14 cellular contexts compared by ENCODE assay signal in the genomic region with DNA sequence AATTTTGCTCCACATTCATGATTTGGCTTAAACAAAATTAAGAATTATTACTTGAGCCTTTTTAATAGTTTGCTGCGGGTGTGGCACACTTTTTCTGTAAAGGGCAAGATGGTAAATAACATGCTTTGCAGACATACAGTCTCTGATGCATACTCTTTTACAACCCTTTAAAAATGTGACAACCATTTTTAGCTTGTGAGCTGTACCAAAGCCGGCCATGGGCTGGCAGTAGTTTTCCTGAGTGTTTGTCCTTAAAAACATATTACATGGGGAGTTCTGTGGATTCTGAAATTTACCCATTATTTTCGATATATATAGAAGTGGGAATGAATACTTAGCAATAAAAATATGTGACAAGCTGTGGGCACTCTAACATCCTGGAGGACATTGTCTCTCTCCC.
DNase-seq lines count a peak whose midpoint lies in the region; ATAC-seq and TF ChIP-seq lines count a peak whose summit lies in the region.
"Had no signal": no experiment of that assay in that cellular context is flagged by ENCODE, and none has a peak within 500 bp of the region (broad histone marks: within the 10 kb centered on the region; RNA-seq: fewer than 3 reads in every experiment).

No MANE protein-coding gene starts in this region.

- peaks cover 37% of the 10 kb centered on the region for H3K4me1 Mint-ChIP-seq in WTC11

- DNase-seq in GM23248 = peak; percentile 67
- no peak for DNase-seq in WTC11 (ENCODE audit: low spot score)
- DNase-seq in left colon = no peak
- no peak for DNase-seq in gastrocnemius medialis
- no peak for DNase-seq in NCI-H526 (lab: John Stamatoyannopoulos, UW)
- no peak for DNase-seq in SJCRH30
- no peak for DNase-seq in DMS114 treated with DMSO at 0.1 percent for 48 hours (lab: John Stamatoyannopoulos, UW; ENCODE audit: unreplicated experiment)
- DNase-seq: activated T-cell treated with anti-CD3 and anti-CD28 coated beads, Interleukin-2, amount 50 U/mL, for 1 hour; NCI-H1048; NCI-H510A treated with DMSO at 0.1 percent for 48 hours; SHP77; stimulated activated CD4-positive, alpha-beta T cell treated with anti-CD3 and anti-CD28 coated beads, Interleukin-1b, Interleukin-23, amount 100 ng/mL, for 48 hours had no signal

- TF ChIP-seq POLR2A in gastrocnemius medialis (IDR thresholded peaks at IDR 0.05) = no peak

- H3K27ac ChIP-seq in GM23248 (peak overlapping the region; percentile 96), gastrocnemius medialis (peak overlapping the region in 3 of 4 donors; percentile 6 to 60 (median 32)), SJCRH30 (no peak overlapping the region)

- no peaks in the 10 kb centered on the region for H3K27me3 Mint-ChIP-seq in WTC11 (ENCODE audit: low read depth)

- in situ Hi-C loops in GM23248 (cut with MboI) (no loop called here), gastrocnemius medialis (cut with MboI; ENCODE audit: low sequenced_read_pairs in 4 of 4) (no loop called here)

- peak overlapping the region; percentile 77 for H3K9ac ChIP-seq in GM23248

- no peak overlapping the region for H3K4me3 Mint-ChIP-seq in WTC11
- H3K4me3 Mint-ChIP-seq: stimulated activated effector memory CD8-positive, alpha-beta T cell treated with anti-CD3 and anti-CD28 coated beads, Interleukin-12 subunit alpha, Interleukin-12 subunit beta, amount 100 ng/mL, for 72 hours had no signal

- H3K4me1 ChIP-seq in GM23248 (ENCODE audit: insufficient read depth) = peaks cover 61% of the 10 kb centered on the region
- H3K4me1 ChIP-seq in gastrocnemius medialis = peaks cover 42 to 48% of the 10 kb centered on the region in 2 donors
- H3K4me1 ChIP-seq in SJCRH30 = peaks cover 5% of the 10 kb centered on the region; the same call in 1 of the 2 replicates

- WGBS in GM23248 (ENCODE audit: low coverage in 1 of 2, low lambda C conversion rate in 2 of 2, missing lambda C conversion rate in 2 of 2), 2 experiments = 40 to 41% methylated on average over 3 of the region's 3 CpGs

- H3K4me3 ChIP-seq in GM23248 (peak overlapping the region; percentile 55; the same call in 1 of the 2 replicates), gastrocnemius medialis (no peak overlapping the region), SJCRH30 (no peak overlapping the region)

- H3F3A ChIP-seq in GM23248 (ENCODE audit: insufficient read depth) = peaks cover 69% of the 10 kb centered on the region

- peak overlapping the region; percentile 51; the same call in 1 of the 2 replicates for H3K27ac Mint-ChIP-seq in WTC11
- H3K27ac Mint-ChIP-seq: stimulated activated effector memory CD8-positive, alpha-beta T cell treated with anti-CD3 and anti-CD28 coated beads, Interleukin-12 subunit alpha, Interleukin-12 subunit beta, amount 100 ng/mL, for 72 hours had no signal

- peaks cover 36% of the 10 kb centered on the region for H3K36me3 Mint-ChIP-seq in WTC11
- H3K36me3 Mint-ChIP-seq: stimulated activated effector memory CD8-positive, alpha-beta T cell treated with anti-CD3 and anti-CD28 coated beads, Interleukin-12 subunit alpha, Interleukin-12 subunit beta, amount 100 ng/mL, for 72 hours had no signal

- POLR2A ChIA-PET in WTC11 (lab: Charles Lee) = no interaction called here

- H3K9me3 ChIP-seq in GM23248 (ENCODE audit: low read depth) (no peaks in the 10 kb centered on the region), gastrocnemius medialis (no peaks in the 10 kb centered on the region), SJCRH30 (replicated peaks) (0 out of 2 replicates have a peak, but pooled peaks cover 3% of the 10 kb centered on the region)

- H3K27me3 ChIP-seq in GM23248 (replicated peaks; ENCODE audit: insufficient read depth) (no peaks in the 10 kb centered on the region), gastrocnemius medialis (no peaks in the 10 kb centered on the region), SJCRH30 (no peaks in the 10 kb centered on the region)

- intact Hi-C loops in left colon (cut with DNase I, micrococcal nuclease) (loop anchor here in 1 of 2 donors (10.0 kb wide), 1 partner anchor 78 kb away; no protein-coding TSS in a partner anchor), gastrocnemius medialis (cut with DNase I; ENCODE audit: low total_unique reads) (loop anchor here (5.0 kb wide), 2 partner anchors 50 to 165 kb away; a partner anchor contains a TSS)

- H3K36me3 ChIP-seq in GM23248 (ENCODE audit: low read depth) (peaks cover 6% of the 10 kb centered on the region; the same call in 1 of the 2 replicates), gastrocnemius medialis (no peaks in the 10 kb centered on the region), SJCRH30 (peaks cover 16% of the 10 kb centered on the region)

- H3K4me2 ChIP-seq in GM23248 (ENCODE audit: unreplicated experiment) = peak overlapping the region; percentile 72

- TF ChIP-seq CTCF in WTC11 (IDR thresholded peaks at IDR 0.05) (no peak), gastrocnemius medialis (IDR thresholded peaks at IDR 0.05 in 4 of 5, conservative IDR thresholded peaks at IDR 0.05 in 1 of 5) (no peak)

- ATAC-seq in WTC11 (no peak), left colon (peak; percentile 25), gastrocnemius medialis (no peak), GM21367 (IDR thresholded peaks at IDR 0.05; ENCODE audit: unreplicated experiment) (no peak)
- ATAC-seq: stimulated activated effector memory CD8-positive, alpha-beta T cell treated with anti-CD3 and anti-CD28 coated beads, Interleukin-12 subunit alpha, Interleukin-12 subunit beta, amount 100 ng/mL, for 72 hours had no signal

- no peaks in the 10 kb centered on the region for H4K20me1 ChIP-seq in GM23248 (ENCODE audit: insufficient read depth)

- CTCF ChIA-PET in WTC11 (lab: Charles Lee) = interaction anchor here (1.9 kb wide), 1 partner anchor 33 kb away, joined by 4 read pairs; no protein-coding TSS in a partner anchor

- peaks cover 26% of the 10 kb centered on the region for H3K9me3 Mint-ChIP-seq in WTC11

- H2AFZ ChIP-seq in GM23248 = no peak overlapping the region

- H3K79me2 ChIP-seq in GM23248 (ENCODE audit: insufficient read depth) = peaks cover 91% of the 10 kb centered on the region

- no peaks in the 10 kb centered on the region for H3K9me2 ChIP-seq in GM23248 (ENCODE audit: insufficient read depth)

TF ChIP-seq in WTC11, 78 proteins besides CTCF, POLR2A, EP300 and RAD21 (continues in another document):
- TF ChIP-seq, protein P1, sequence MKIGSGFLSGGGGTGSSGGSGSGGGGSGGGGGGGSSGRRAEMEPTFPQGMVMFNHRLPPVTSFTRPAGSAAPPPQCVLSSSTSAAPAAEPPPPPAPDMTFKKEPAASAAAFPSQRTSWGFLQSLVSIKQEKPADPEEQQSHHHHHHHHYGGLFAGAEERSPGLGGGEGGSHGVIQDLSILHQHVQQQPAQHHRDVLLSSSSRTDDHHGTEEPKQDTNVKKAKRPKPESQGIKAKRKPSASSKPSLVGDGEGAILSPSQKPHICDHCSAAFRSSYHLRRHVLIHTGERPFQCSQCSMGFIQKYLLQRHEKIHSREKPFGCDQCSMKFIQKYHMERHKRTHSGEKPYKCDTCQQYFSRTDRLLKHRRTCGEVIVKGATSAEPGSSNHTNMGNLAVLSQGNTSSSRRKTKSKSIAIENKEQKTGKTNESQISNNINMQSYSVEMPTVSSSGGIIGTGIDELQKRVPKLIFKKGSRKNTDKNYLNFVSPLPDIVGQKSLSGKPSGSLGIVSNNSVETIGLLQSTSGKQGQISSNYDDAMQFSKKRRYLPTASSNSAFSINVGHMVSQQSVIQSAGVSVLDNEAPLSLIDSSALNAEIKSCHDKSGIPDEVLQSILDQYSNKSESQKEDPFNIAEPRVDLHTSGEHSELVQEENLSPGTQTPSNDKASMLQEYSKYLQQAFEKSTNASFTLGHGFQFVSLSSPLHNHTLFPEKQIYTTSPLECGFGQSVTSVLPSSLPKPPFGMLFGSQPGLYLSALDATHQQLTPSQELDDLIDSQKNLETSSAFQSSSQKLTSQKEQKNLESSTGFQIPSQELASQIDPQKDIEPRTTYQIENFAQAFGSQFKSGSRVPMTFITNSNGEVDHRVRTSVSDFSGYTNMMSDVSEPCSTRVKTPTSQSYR (CRISPR knock-in tag; IDR thresholded peaks at IDR 0.05) = no peak
- TF ChIP-seq TEAD1 (CRISPR knock-in tag; IDR thresholded peaks at IDR 0.05) (no peak), NR2C2 (CRISPR knock-in tag; IDR thresholded peaks at IDR 0.05) (no peak), ZNF671 (CRISPR knock-in tag; IDR thresholded peaks at IDR 0.05) (no peak)
- TF ChIP-seq, protein P2, sequence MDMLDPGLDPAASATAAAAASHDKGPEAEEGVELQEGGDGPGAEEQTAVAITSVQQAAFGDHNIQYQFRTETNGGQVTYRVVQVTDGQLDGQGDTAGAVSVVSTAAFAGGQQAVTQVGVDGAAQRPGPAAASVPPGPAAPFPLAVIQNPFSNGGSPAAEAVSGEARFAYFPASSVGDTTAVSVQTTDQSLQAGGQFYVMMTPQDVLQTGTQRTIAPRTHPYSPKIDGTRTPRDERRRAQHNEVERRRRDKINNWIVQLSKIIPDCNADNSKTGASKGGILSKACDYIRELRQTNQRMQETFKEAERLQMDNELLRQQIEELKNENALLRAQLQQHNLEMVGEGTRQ (CRISPR knock-in tag; IDR thresholded peaks at IDR 0.05) = no peak
- TF ChIP-seq, protein P3, sequence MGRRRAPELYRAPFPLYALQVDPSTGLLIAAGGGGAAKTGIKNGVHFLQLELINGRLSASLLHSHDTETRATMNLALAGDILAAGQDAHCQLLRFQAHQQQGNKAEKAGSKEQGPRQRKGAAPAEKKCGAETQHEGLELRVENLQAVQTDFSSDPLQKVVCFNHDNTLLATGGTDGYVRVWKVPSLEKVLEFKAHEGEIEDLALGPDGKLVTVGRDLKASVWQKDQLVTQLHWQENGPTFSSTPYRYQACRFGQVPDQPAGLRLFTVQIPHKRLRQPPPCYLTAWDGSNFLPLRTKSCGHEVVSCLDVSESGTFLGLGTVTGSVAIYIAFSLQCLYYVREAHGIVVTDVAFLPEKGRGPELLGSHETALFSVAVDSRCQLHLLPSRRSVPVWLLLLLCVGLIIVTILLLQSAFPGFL (CRISPR knock-in tag; IDR thresholded peaks at IDR 0.05; ENCODE audit: borderline replicate concordance) = no peak
